ENCODE assay signal across 9 cellular contexts in genomic region chr12:112755507-112755906, GRCh38. TPM values are rescaled to one million over a fixed set of nuclear protein-coding genes. Genes with fewer than 3 reads are reported as not detected.
"Had no signal": no experiment of that assay in that cellular context is flagged by ENCODE, and none has a peak within 500 bp of the region (broad histone marks: within the 10 kb centered on the region; RNA-seq: fewer than 3 reads in every experiment).

No MANE protein-coding gene starts in this region.

- DNase-seq: GOT3, H7, KG1 had no signal

- H3K36me3 ChIP-seq: HAP-1 had no signal

- ATAC-seq: HCT116 had no signal

- FAIRE-seq: HTR-8/SVneo had no signal

- H3K9me3 ChIP-seq: HAP-1 had no signal

- H3K4me1 ChIP-seq: HAP-1 had no signal

- H3K4me3 ChIP-seq: HAP-1 had no signal

RNA-seq across cellular contexts. Expression of gene RPH3A, which starts 36.0 kb away (rescaled TPM):
- total RNA-seq: H4, H7, HT-29 had no signal
- polyA plus RNA-seq: IgD-negative memory B cell had no signal
